ENCODE assay signal across 1 cellular context in the genomic region with DNA sequence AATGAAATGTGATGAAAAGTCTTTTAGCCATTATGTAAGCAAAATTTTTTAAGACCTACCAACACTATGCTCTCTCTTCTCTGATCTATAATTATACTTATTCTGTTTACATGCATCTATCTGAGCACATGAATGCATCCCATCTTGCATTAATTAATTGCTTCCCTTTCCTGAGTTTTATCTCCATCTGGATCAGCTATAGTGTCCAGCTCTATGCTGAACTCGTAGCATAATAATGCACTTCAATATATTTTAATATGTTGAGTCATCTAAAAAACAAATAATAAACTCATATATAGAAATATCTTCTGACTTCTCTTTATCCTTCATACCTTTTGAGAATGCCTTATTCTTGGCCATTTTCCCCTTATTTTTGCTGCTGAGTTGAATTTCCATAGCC.
TF ChIP-seq lines count a peak whose summit lies in the region.

No MANE protein-coding gene starts in this region.

TF ChIP-seq in SK-N-SH, 30 proteins besides CTCF, POLR2A, EP300 and RAD21 (continued from another document):
- no peak for TF ChIP-seq REST (IDR thresholded peaks at IDR 0.05; ENCODE audit: low read depth, low read length)
- no peak for TF ChIP-seq GABPA (IDR thresholded peaks at IDR 0.05; ENCODE audit: low read depth)
- TF ChIP-seq POLR2AphosphoS5 (IDR thresholded peaks at IDR 0.05; ENCODE audit: low read depth, low read length) = no peak
- no peak for TF ChIP-seq USF1 (IDR thresholded peaks at IDR 0.05; ENCODE audit: borderline replicate concordance, low read depth)
- no peak for TF ChIP-seq SIN3A (IDR thresholded peaks at IDR 0.05; ENCODE audit: borderline replicate concordance, low read depth, low read length)
- TF ChIP-seq TCF12 (IDR thresholded peaks at IDR 0.05) = peak; percentile 73
- no peak for TF ChIP-seq RFX5 (IDR thresholded peaks at IDR 0.05; ENCODE audit: low read length)
- no peak for TF ChIP-seq RXRA (IDR thresholded peaks at IDR 0.05; ENCODE audit: borderline replicate concordance, low read depth)
